Comparison of ENCODE assay signal across 14 cellular contexts in the genomic region with DNA sequence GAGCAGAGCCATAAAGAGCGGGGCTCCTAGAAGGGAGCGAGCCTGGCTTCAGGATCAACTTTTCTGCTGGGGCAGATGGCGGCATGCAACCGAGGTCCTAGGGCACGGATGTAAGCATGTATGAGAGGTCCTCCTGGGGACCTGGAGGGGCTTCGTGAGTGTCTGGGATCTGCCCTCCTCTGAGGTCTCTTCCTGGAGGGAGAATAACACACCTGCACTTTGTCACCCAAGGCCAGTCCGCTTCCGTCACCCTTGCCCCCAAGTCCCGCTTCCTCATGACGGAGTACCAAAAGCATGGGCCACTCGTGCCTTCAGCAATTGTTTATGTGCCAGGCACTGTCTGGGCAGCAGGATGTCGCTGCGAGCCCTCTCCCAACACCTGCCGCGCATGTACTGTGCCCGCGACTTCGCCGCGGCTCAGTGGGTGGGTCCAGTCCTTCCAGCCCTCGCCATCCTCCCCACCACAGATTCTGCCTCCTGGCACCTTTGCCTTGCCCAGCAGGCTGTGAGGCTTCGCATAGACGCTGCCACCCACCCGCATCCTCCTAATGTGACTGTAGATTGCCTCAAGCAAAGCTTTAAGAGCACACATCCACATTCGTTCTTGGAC.
"Had no signal": no experiment of that assay in that cellular context is flagged by ENCODE, and none has a peak within 500 bp of the region (broad histone marks: within the 10 kb centered on the region; RNA-seq: fewer than 3 reads in every experiment).

No MANE protein-coding gene starts in this region.

- H3K27ac ChIP-seq: dorsolateral prefrontal cortex, gastrocnemius medialis, neutrophil, pancreas, thoracic aorta, tibial nerve, upper lobe of left lung had no signal

- H3K36me3 ChIP-seq: gastrocnemius medialis, neutrophil, pancreas, thoracic aorta, tibial nerve, upper lobe of left lung had no signal

- DNase-seq: dorsolateral prefrontal cortex; effector CD4-positive, alpha-beta T cell; foreskin fibroblast; gastrocnemius medialis; natural killer cell; pancreas; stimulated activated CD4-positive, alpha-beta T cell treated with anti-CD3 and anti-CD28 coated beads, Interleukin-2, amount 100 ng/mL, for 24 hours; stimulated activated CD4-positive, alpha-beta T cell treated with anti-CD3 and anti-CD28 coated beads, Interleukin-4, amount 100 ng/mL, for 4 hours; stimulated activated naive B cell treated with anti-CD40 and anti-IgM and Interleukin-4, amounts not matched to agents 10 μg/mL and 1 μg/mL and 100 μg/mL, for 72 hours had no signal

- H3K4me1 ChIP-seq: gastrocnemius medialis, tibial nerve had no signal

- H3K27me3 ChIP-seq: pancreas, tibial nerve, upper lobe of left lung had no signal

- H3K9me3 ChIP-seq: gastrocnemius medialis, neutrophil, pancreas had no signal

- H3K4me3 ChIP-seq: dorsolateral prefrontal cortex, gastrocnemius medialis, lung, pancreas, thoracic aorta, tibial nerve, upper lobe of left lung had no signal
